Comparison of ENCODE assay signal across 13 cellular contexts in genomic region chr20:58432190-58432954, GRCh38. TPM values are rescaled to one million over a fixed set of nuclear protein-coding genes. Genes with fewer than 3 reads are reported as not detected.
DNase-seq lines count a peak whose midpoint lies in the region; ATAC-seq and TF ChIP-seq lines count a peak whose summit lies in the region.
"Had no signal": no experiment of that assay in that cellular context is flagged by ENCODE, and none has a peak within 500 bp of the region (broad histone marks: within the 10 kb centered on the region; RNA-seq: fewer than 3 reads in every experiment).

No MANE protein-coding gene starts in this region.

- H3K36me3 ChIP-seq in thyroid gland = no peaks in the 10 kb centered on the region

- H3K36me3 Mint-ChIP-seq in activated naive CD4-positive, alpha-beta T cell treated with anti-CD3 and anti-CD28 coated beads, Interleukin-2, amount 50 U/mL, for 72 hours = peaks cover 0 to 39% of the 10 kb centered on the region in 2 donors

- intact Hi-C loops in thyroid gland (cut with DNase I) = no loop called here

- H3K4me3 ChIP-seq in thyroid gland (replicated peaks in 1 of 3) = no peak overlapping the region
- H3K4me3 ChIP-seq: SK-N-MC had no signal

- H3K9me3 ChIP-seq in thyroid gland = no peaks in the 10 kb centered on the region

- H3K27ac Mint-ChIP-seq in activated naive CD4-positive, alpha-beta T cell treated with anti-CD3 and anti-CD28 coated beads, Interleukin-2, amount 50 U/mL, for 72 hours = peak overlapping the region; percentile 39 to 40

- no peak for TF ChIP-seq POLR2A in thyroid gland (IDR thresholded peaks at IDR 0.05)

- peaks cover 39 to 56% of the 10 kb centered on the region in 2 donors for H3K4me1 ChIP-seq in thyroid gland

- WGBS in thyroid gland, 2 donors = 29 to 30% methylated on average over 3 of the region's 3 CpGs

- no peaks in the 10 kb centered on the region for H3K27me3 ChIP-seq in thyroid gland

- no peak for ATAC-seq in activated naive CD4-positive, alpha-beta T cell treated with anti-CD3 and anti-CD28 coated beads, Interleukin-2, amount 50 U/mL, for 72 hours
- peak; percentile 77 for ATAC-seq in left lobe of liver
- no peak for ATAC-seq in GM21447 (IDR thresholded peaks at IDR 0.05; ENCODE audit: unreplicated experiment)

- H3K27ac ChIP-seq in thyroid gland = peak overlapping the region; percentile 82 to 95 (median 86)
- H3K27ac ChIP-seq: SK-N-MC had no signal

- H3K9me3 Mint-ChIP-seq in activated naive CD4-positive, alpha-beta T cell treated with anti-CD3 and anti-CD28 coated beads, Interleukin-2, amount 50 U/mL, for 72 hours = no peaks in the 10 kb centered on the region

- no peak for DNase-seq in activated naive CD4-positive, alpha-beta T cell treated with anti-CD3 and anti-CD28 coated beads, Interleukin-2, amount 50 U/mL, for 72 hours (ENCODE audit: low spot score in 2 of 2)
- DNase-seq in activated naive CD4-positive, alpha-beta T cell treated with anti-CD3 and anti-CD28 coated beads, Interleukin-2, amount 50 U/mL, for 16 hours = no peak
- peak; percentile 26 for DNase-seq in amniotic epithelial cell (ENCODE audit: low read depth)
- DNase-seq in left lobe of liver (ENCODE audit: low spot score) = peak; percentile 82
- DNase-seq in thyroid gland = peak; percentile 57 to 69
- no peak for DNase-seq in NCI-H1092 treated with DMSO at 0.1 percent for 48 hours (lab: John Stamatoyannopoulos, UW)
- DNase-seq in activated gamma-delta T cell (lab: John Stamatoyannopoulos, UW) = no peak
- DNase-seq: ACHN; DMS53; NCI-H2171; stimulated activated CD4-positive, alpha-beta T cell treated with anti-CD3 and anti-CD28 coated beads, Interleukin-12 subunit alpha, Interleukin-12 subunit beta, amount 100 ng/mL, for 4 hours had no signal

- TF ChIP-seq CTCF in thyroid gland (IDR thresholded peaks at IDR 0.05) = no peak

RNA-seq across cellular contexts. Expression of gene VAPB, which starts 43.3 kb away (rescaled TPM):
- 10 to 100 TPM; 28.0 to 43.5 TPM for total RNA-seq in activated naive CD4-positive, alpha-beta T cell treated with anti-CD3 and anti-CD28 coated beads, Interleukin-2, amount 50 U/mL, for 72 hours
- 41.6 TPM for total RNA-seq in left lobe of liver
- total RNA-seq in thyroid gland = 10 to 100 TPM; 37.8 to 53.3 (median 39.2) TPM

Comparison
In these comparisons a context has a peak if more than half of its experiments do, and no peak if none do; other contexts are left out.
1. DNase-seq: peak in amniotic epithelial cell (single experiment), left lobe of liver (single experiment) and thyroid gland (2 of 2); none in activated naive CD4-positive, alpha-beta T cell treated with anti-CD3 and anti-CD28 coated beads, Interleukin-2, amount 50 U/mL, for 72 hours (0 of 2), activated naive CD4-positive, alpha-beta T cell treated with anti-CD3 and anti-CD28 coated beads, Interleukin-2, amount 50 U/mL, for 16 hours (single experiment), NCI-H1092 treated with DMSO at 0.1 percent for 48 hours (single experiment) and activated gamma-delta T cell (single experiment).